1 cellular context compared by ENCODE assay signal in genomic region chr9:88988796-88989641, GRCh38.
TF ChIP-seq lines count a peak whose summit lies in the region.

No MANE protein-coding gene starts in this region.

TF ChIP-seq in IMR-90, 13 proteins besides CTCF, POLR2A, EP300 and RAD21:
- no peak for TF ChIP-seq NFE2L2 (IDR thresholded peaks at IDR 0.05; ENCODE audit: low read depth, low read length)
- TF ChIP-seq FOS (IDR thresholded peaks at IDR 0.05; ENCODE audit: low read depth, low read length): no peak
- TF ChIP-seq CEBPB (IDR thresholded peaks at IDR 0.05; ENCODE audit: low read depth, low read length): peak; percentile 70
- TF ChIP-seq RCOR1 (IDR thresholded peaks at IDR 0.05; ENCODE audit: insufficient replicate concordance, low read length): no peak
